ENCODE assay signal across 8 cellular contexts in the genomic region with DNA sequence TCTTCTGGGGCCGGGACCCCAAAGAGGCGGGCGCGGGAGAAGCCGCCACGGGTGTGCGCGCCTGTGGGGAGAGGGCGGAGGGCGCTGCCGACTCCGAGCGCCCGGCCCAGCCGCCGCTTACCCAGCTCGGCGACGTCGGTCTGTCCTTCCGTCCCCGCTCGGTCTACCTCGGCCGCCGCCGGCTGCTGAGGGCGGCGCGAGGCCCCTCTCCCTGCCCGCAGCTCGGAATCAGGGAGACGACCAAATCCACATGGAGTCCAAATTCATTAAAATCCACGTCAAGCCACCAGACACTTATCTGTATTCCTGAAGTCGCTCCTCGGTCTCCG. TPM values are rescaled to one million over a fixed set of nuclear protein-coding genes. Genes with fewer than 3 reads are reported as not detected.
A peak's percentile ranks its signal among the peaks of the same experiment; 100 is the strongest.
DNase-seq lines count a peak whose midpoint lies in the region; ATAC-seq and TF ChIP-seq lines count a peak whose summit lies in the region.

No MANE protein-coding gene starts in this region.

- H3K27ac Mint-ChIP-seq in activated CD8-positive, alpha-beta T cell treated with anti-CD3 and anti-CD28 coated beads, Interleukin-2, amount 10 ng/mL, durations not matched to agents 7 days and 5 days = no peak overlapping the region
- H3K27ac Mint-ChIP-seq in glutamatergic neuron (ENCODE audit: unreplicated experiment) = no peak overlapping the region

- H3K4me3 ChIP-seq in psoas muscle = peak overlapping the region; percentile 84

- no peaks in the 10 kb centered on the region for H3K36me3 Mint-ChIP-seq in activated CD8-positive, alpha-beta T cell treated with anti-CD3 and anti-CD28 coated beads, Interleukin-2, amount 10 ng/mL, durations not matched to agents 7 days and 5 days (ENCODE audit: low read depth)
- no peaks in the 10 kb centered on the region for H3K36me3 Mint-ChIP-seq in glutamatergic neuron (ENCODE audit: unreplicated experiment)

- peaks cover 15% of the 10 kb centered on the region for H3K4me1 Mint-ChIP-seq in activated CD8-positive, alpha-beta T cell treated with anti-CD3 and anti-CD28 coated beads, Interleukin-2, amount 10 ng/mL, durations not matched to agents 7 days and 5 days (ENCODE audit: low read depth)
- peaks cover 32% of the 10 kb centered on the region for H3K4me1 Mint-ChIP-seq in glutamatergic neuron (ENCODE audit: low read depth, unreplicated experiment)

- POLR2A ChIA-PET in activated CD8-positive, alpha-beta T cell treated with anti-CD3 and anti-CD28 coated beads, Interleukin-2, amount 10 ng/mL, durations not matched to agents 7 days and 5 days (lab: Charles Lee) = interaction anchor here (1.7 kb wide), 1 partner anchor 157 kb away, joined by 5 read pairs; no protein-coding TSS in a partner anchor

- peak overlapping the region; percentile 90 for H3K27ac ChIP-seq in psoas muscle

- peak; percentile 27 for DNase-seq in stimulated activated CD4-positive, alpha-beta T cell treated with anti-CD3 and anti-CD28 coated beads, Interleukin-12 subunit alpha, Interleukin-12 subunit beta, amount 100 ng/mL, for 4 hours
- no peak for DNase-seq in stimulated activated CD4-positive, alpha-beta T cell treated with anti-CD3 and anti-CD28 coated beads, Interleukin-1b, Interleukin-23, amount 100 ng/mL, for 48 hours
- DNase-seq in activated CD8-positive, alpha-beta T cell treated with anti-CD3 and anti-CD28 coated beads, Interleukin-2, amount 10 ng/mL, durations not matched to agents 7 days and 5 days = no peak
- DNase-seq in glutamatergic neuron = no peak
- no peak for DNase-seq in psoas muscle
- no peak for DNase-seq in iPS-NIHi7 (ENCODE audit: extremely low spot score)
- no peak for DNase-seq in NCI-H1417 treated with DMSO at 0.1 percent for 48 hours (lab: John Stamatoyannopoulos, UW)

- H3K9me3 Mint-ChIP-seq in activated CD8-positive, alpha-beta T cell treated with anti-CD3 and anti-CD28 coated beads, Interleukin-2, amount 10 ng/mL, durations not matched to agents 7 days and 5 days (ENCODE audit: insufficient read depth) = no peaks in the 10 kb centered on the region
- H3K9me3 Mint-ChIP-seq in glutamatergic neuron (ENCODE audit: unreplicated experiment) = peaks cover 2% of the 10 kb centered on the region

- H3K27me3 ChIP-seq in psoas muscle (ENCODE audit: insufficient read depth in 3 of 3, low read length in 2 of 3) = no peaks in the 10 kb centered on the region

- H3K9me3 ChIP-seq in psoas muscle = no peaks in the 10 kb centered on the region

- 0% methylated on average over 18 to 37 of the region's 37 CpGs for WGBS in psoas muscle, 3 donors

- CTCF ChIA-PET in activated CD8-positive, alpha-beta T cell treated with anti-CD3 and anti-CD28 coated beads, Interleukin-2, amount 10 ng/mL, durations not matched to agents 7 days and 5 days (lab: Charles Lee) = interaction anchor here (1.0 to 6.9 kb wide), 7 partner anchors 9 to 359 kb away, joined by 3 to 87 read pairs (median 10); no protein-coding TSS in a partner anchor

- H3K36me3 ChIP-seq in psoas muscle (ENCODE audit: insufficient read depth in 1 of 2, low read depth in 1 of 2) = no peaks in the 10 kb centered on the region

- intact Hi-C loops in psoas muscle (cut with DNase I) = loop anchor here (2.0 to 10.0 kb wide), 5 partner anchors 41 to 349 kb away; no protein-coding TSS in a partner anchor

- H3K27me3 Mint-ChIP-seq in activated CD8-positive, alpha-beta T cell treated with anti-CD3 and anti-CD28 coated beads, Interleukin-2, amount 10 ng/mL, durations not matched to agents 7 days and 5 days (ENCODE audit: low read depth) = peaks cover 58% of the 10 kb centered on the region
- H3K27me3 Mint-ChIP-seq in glutamatergic neuron (ENCODE audit: unreplicated experiment) = peaks cover 9% of the 10 kb centered on the region

- ATAC-seq in activated CD8-positive, alpha-beta T cell treated with anti-CD3 and anti-CD28 coated beads, Interleukin-2, amount 10 ng/mL, durations not matched to agents 7 days and 5 days = peak; percentile 28
- peak; percentile 28 to 47 (median 40) for ATAC-seq in psoas muscle
- ATAC-seq in HG03139 (IDR thresholded peaks at IDR 0.05; ENCODE audit: unreplicated experiment) = no peak

- peak overlapping the region; percentile 73 for H3K4me3 Mint-ChIP-seq in activated CD8-positive, alpha-beta T cell treated with anti-CD3 and anti-CD28 coated beads, Interleukin-2, amount 10 ng/mL, durations not matched to agents 7 days and 5 days
- peak overlapping the region; percentile 94 for H3K4me3 Mint-ChIP-seq in glutamatergic neuron (ENCODE audit: unreplicated experiment)

- no peak for TF ChIP-seq CTCF in glutamatergic neuron (IDR thresholded peaks at IDR 0.05; ENCODE audit: partially characterized antibody, unreplicated experiment)
- TF ChIP-seq CTCF in psoas muscle (IDR thresholded peaks at IDR 0.05) = no peak

- H3K4me1 ChIP-seq in psoas muscle = peaks cover 43% of the 10 kb centered on the region

RNA-seq across cellular contexts. Expression of a gene that starts 0.7 kb away (rescaled TPM):
- 1 to 10 TPM in 1 of 2 experiments, under 1 TPM in 1; 0.84 to 1.6 TPM for total RNA-seq in activated CD8-positive, alpha-beta T cell treated with anti-CD3 and anti-CD28 coated beads, Interleukin-2, amount 10 ng/mL, durations not matched to agents 7 days and 5 days
- total RNA-seq in glutamatergic neuron (ENCODE audit: unreplicated experiment) (66.0 TPM), psoas muscle (10 to 100 TPM; 20.8 to 33.6 (median 22.3) TPM)
- 1 to 10 TPM; 4.4 to 4.9 (median 4.7) TPM for polyA plus RNA-seq in psoas muscle

Comparison
In these comparisons a context has a peak if more than half of its experiments do, and no peak if none do; other contexts are left out.
1. RNA of a gene that starts 0.7 kb away (total RNA-seq): 66.0 TPM in glutamatergic neuron (single experiment) and 20.8 to 33.6 TPM in psoas muscle; 0.84 to 1.6 TPM in activated CD8-positive, alpha-beta T cell treated with anti-CD3 and anti-CD28 coated beads, Interleukin-2, amount 10 ng/mL, durations not matched to agents 7 days and 5 days; every median in the first group is over 4 times any median in the second.